8 cellular contexts compared by ENCODE assay signal in the genomic region with DNA sequence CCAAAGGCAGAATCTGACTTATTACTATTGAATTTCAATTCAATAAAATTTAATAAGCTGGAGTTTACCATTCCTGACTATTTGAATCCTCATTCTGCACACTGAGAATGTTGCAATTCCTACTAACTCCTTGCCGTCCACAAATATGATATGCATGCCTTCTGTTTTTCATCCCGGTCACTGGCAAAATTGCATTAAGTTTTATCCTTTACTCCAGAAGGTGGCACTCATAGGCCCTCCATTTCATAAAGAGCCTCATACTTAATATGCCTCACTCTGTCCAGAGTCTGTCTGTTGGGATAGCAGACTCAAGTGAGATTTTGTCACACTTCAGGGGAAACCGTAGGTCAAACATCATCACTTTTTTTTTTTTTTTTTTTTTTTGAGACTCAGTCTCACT. TPM values are rescaled to one million over a fixed set of nuclear protein-coding genes. Genes with fewer than 3 reads are reported as not detected.
DNase-seq lines count a peak whose midpoint lies in the region; ATAC-seq and TF ChIP-seq lines count a peak whose summit lies in the region.

No MANE protein-coding gene starts in this region.

- peaks cover 41% of the 10 kb centered on the region for H3K4me1 Mint-ChIP-seq in activated T-cell treated with anti-CD3 and anti-CD28 coated beads, Interleukin-2, amount 50 U/mL, for 72 hours (ENCODE audit: low read depth)

- peak; percentile 17; the same call in 1 of the 2 replicates for TF ChIP-seq RAD21 in Ishikawa (IDR thresholded peaks at IDR 0.05; ENCODE audit: low read depth)

- no peak for TF ChIP-seq EP300 in Ishikawa (IDR thresholded peaks at IDR 0.05; ENCODE audit: borderline replicate concordance)

- peaks cover 0 to 3% of the 10 kb centered on the region in 2 donors for H3K36me3 ChIP-seq in lung (ENCODE audit: control insufficient read depth in 2 of 2, insufficient read depth in 2 of 2, low read length in 2 of 2)

- no peaks in the 10 kb centered on the region for H3K27me3 ChIP-seq in lung (ENCODE audit: control insufficient read depth, insufficient read depth)

- H3K9me3 Mint-ChIP-seq in activated T-cell treated with anti-CD3 and anti-CD28 coated beads, Interleukin-2, amount 50 U/mL, for 72 hours, result no peaks in the 10 kb centered on the region

- peaks cover 6 to 11% of the 10 kb centered on the region in 2 donors for H3K4me1 ChIP-seq in lung (ENCODE audit: control insufficient read depth in 2 of 2, insufficient read depth in 2 of 2, low read length in 2 of 2)

- in situ Hi-C loops in Caki2 (cut with HindIII; ENCODE audit: low pct_unique_long_range_greater_than_20kb, low sequenced_read_pairs), result no loop called here

- peaks cover 0 to 2% of the 10 kb centered on the region in 2 donors for H3K36me3 Mint-ChIP-seq in activated T-cell treated with anti-CD3 and anti-CD28 coated beads, Interleukin-2, amount 50 U/mL, for 72 hours (ENCODE audit: insufficient read depth in 2 of 2)

- ATAC-seq in lung (ENCODE audit: insufficient read depth, low FRiP score), result peak; percentile 44
- no peak for ATAC-seq in activated T-cell treated with anti-CD3 and anti-CD28 coated beads, Interleukin-2, amount 50 U/mL, for 72 hours (replicated peaks in 1 of 2)

- no peak overlapping the region for H3K27ac ChIP-seq in lung (ENCODE audit: low read depth in 1 of 2, low read length in 1 of 2)

- no peak overlapping the region for H3K27ac Mint-ChIP-seq in activated T-cell treated with anti-CD3 and anti-CD28 coated beads, Interleukin-2, amount 50 U/mL, for 72 hours

- H3K4me3 ChIP-seq in WI38 (ENCODE audit: low read depth, low read length) (no peak overlapping the region), lung (no peak overlapping the region)

- H3K4me3 Mint-ChIP-seq in activated T-cell treated with anti-CD3 and anti-CD28 coated beads, Interleukin-2, amount 50 U/mL, for 72 hours, result no peak overlapping the region

- TF ChIP-seq CTCF in WI38 (IDR thresholded peaks at IDR 0.05; ENCODE audit: low read depth, low read length) (peak; percentile 17; the same call in 1 of the 2 replicates), lung (IDR thresholded peaks at IDR 0.05; ENCODE audit: control extremely low read depth, extremely low read depth) (peak; percentile 35)

- DNase-seq in Caki2 (ENCODE audit: low read depth) (peak; percentile 31), lung (ENCODE audit: low spot score) (no peak), middle frontal gyrus (ENCODE audit: extremely low spot score, low spot score) (no peak)
- no peak for DNase-seq in activated CD8-positive, alpha-beta memory T cell treated with anti-CD3 and anti-CD28 coated beads for 24 hours
- no peak for DNase-seq in activated CD4-positive, CD25-positive, alpha-beta regulatory T cell (lab: John Stamatoyannopoulos, UW)
- DNase-seq in activated T-cell treated with anti-CD3 and anti-CD28 coated beads, Interleukin-2, amount 50 U/mL, for 72 hours, result no peak

- no peaks in the 10 kb centered on the region for H3K9me3 ChIP-seq in lung (ENCODE audit: control insufficient read depth in 2 of 2, insufficient read depth in 1 of 2, low read length in 1 of 2)

- 20% methylated on average over 3 of the region's 3 CpGs for WGBS in lung, 2 donors

- H3K27me3 Mint-ChIP-seq in activated T-cell treated with anti-CD3 and anti-CD28 coated beads, Interleukin-2, amount 50 U/mL, for 72 hours (ENCODE audit: low read depth), result no peaks in the 10 kb centered on the region

TF ChIP-seq in Ishikawa, 13 proteins besides CTCF, POLR2A, EP300 and RAD21:
- no peak for TF ChIP-seq EGR1 (IDR thresholded peaks at IDR 0.05)
- TF ChIP-seq YY1 (IDR thresholded peaks at IDR 0.05; ENCODE audit: low read depth), result no peak
TF ChIP-seq in Ishikawa: peak in this region for 0.

RNA-seq across cellular contexts. Expression of a gene that starts 27.4 kb away (rescaled TPM):
- 17.4 and 41.5 TPM in 2 replicates for total RNA-seq in Caki2 (2014; rRNA removed; shearing (Covaris generic); ENCODE audit: low replicate concordance)
- 100 to 1,000 TPM; 174 to 201 TPM for total RNA-seq in lung
- 100 to 1,000 TPM in 1 of 2 donors, 10 to 100 TPM in 1; 91.7 to 107 TPM for polyA plus RNA-seq in lung
- total RNA-seq in activated T-cell treated with anti-CD3 and anti-CD28 coated beads, Interleukin-2, amount 50 U/mL, for 72 hours, result 10 to 100 TPM; 38.2 to 38.8 TPM

RNA-seq across cellular contexts. Expression of a gene that starts 38.9 kb away (rescaled TPM):
- not detected in 2 replicates for total RNA-seq in Caki2 (2014; rRNA removed; shearing (Covaris generic); ENCODE audit: low replicate concordance)
- 10 to 100 TPM in 1 of 2 donors, 1 to 10 TPM in 1; 1.6 to 13.8 TPM for total RNA-seq in lung
- polyA plus RNA-seq in lung, result 10 to 100 TPM in 1 of 2 donors, 1 to 10 TPM in 1; 9.0 to 23.7 TPM
- total RNA-seq in activated T-cell treated with anti-CD3 and anti-CD28 coated beads, Interleukin-2, amount 50 U/mL, for 72 hours, result not detected

RNA-seq across cellular contexts. Expression of a gene that starts 45.2 kb away (rescaled TPM):
- total RNA-seq in Caki2 (2014; rRNA removed; shearing (Covaris generic); ENCODE audit: low replicate concordance), result 53.5 and 67.6 TPM in 2 replicates
- total RNA-seq in lung, result 10 to 100 TPM; 43.2 to 67.9 TPM
- 100 to 1,000 TPM in 1 of 2 donors, 10 to 100 TPM in 1; 77.8 to 187 TPM for polyA plus RNA-seq in lung
- total RNA-seq in activated T-cell treated with anti-CD3 and anti-CD28 coated beads, Interleukin-2, amount 50 U/mL, for 72 hours, result 10 to 100 TPM; 46.3 to 78.0 TPM

RNA-seq across cellular contexts. Expression of a gene that starts 52.2 kb away (rescaled TPM):
- total RNA-seq in Caki2 (2014; rRNA removed; shearing (Covaris generic); ENCODE audit: low replicate concordance), result 55.3 and 65.1 TPM in 2 replicates
- 10 to 100 TPM; 67.5 to 70.0 TPM for total RNA-seq in lung
- polyA plus RNA-seq in lung, result 10 to 100 TPM; 77.0 to 95.1 TPM
- total RNA-seq in activated T-cell treated with anti-CD3 and anti-CD28 coated beads, Interleukin-2, amount 50 U/mL, for 72 hours, result 10 to 100 TPM; 52.3 to 57.5 TPM
